8 cellular contexts compared by ENCODE assay signal in genomic region chr11:75576445-75577049, GRCh38. TPM values are rescaled to one million over a fixed set of nuclear protein-coding genes. Genes with fewer than 3 reads are reported as not detected.
DNase-seq lines count a peak whose midpoint lies in the region; ATAC-seq and TF ChIP-seq lines count a peak whose summit lies in the region.

No MANE protein-coding gene starts in this region.

- CTCF ChIA-PET in activated naive CD4-positive, alpha-beta T cell treated with anti-CD3 and anti-CD28 coated beads for 36 hours (lab: Charles Lee) = interaction anchor here (0.6 to 3.2 kb wide), 15 partner anchors 8 to 764 kb away, joined by 3 to 15 read pairs (median 5); partner anchors contain the start of gene SERPINH1

- peaks cover 2% of the 10 kb centered on the region for H3K27me3 Mint-ChIP-seq in activated naive CD4-positive, alpha-beta T cell treated with anti-CD3 and anti-CD28 coated beads for 36 hours (ENCODE audit: low read depth)
- no peaks in the 10 kb centered on the region for H3K27me3 Mint-ChIP-seq in activated T-cell treated with anti-CD3 and anti-CD28 coated beads, Interleukin-2, amount 50 U/mL, for 4 hours (ENCODE audit: low read depth)

- H3K9me3 Mint-ChIP-seq in activated naive CD4-positive, alpha-beta T cell treated with anti-CD3 and anti-CD28 coated beads for 36 hours = no peaks in the 10 kb centered on the region
- no peaks in the 10 kb centered on the region for H3K9me3 Mint-ChIP-seq in activated T-cell treated with anti-CD3 and anti-CD28 coated beads, Interleukin-2, amount 50 U/mL, for 4 hours

- H3K9me3 ChIP-seq in HUES48 (ENCODE audit: control insufficient read depth, insufficient read depth, low read length) = no peaks in the 10 kb centered on the region
- H3K9me3 ChIP-seq in mesodermal cell (ENCODE audit: control insufficient read depth, low read length) = no peaks in the 10 kb centered on the region

- H3K36me3 ChIP-seq in HUES48 (ENCODE audit: control insufficient read depth, insufficient read depth, low read length) = peaks cover 25% of the 10 kb centered on the region
- peaks cover 30% of the 10 kb centered on the region for H3K36me3 ChIP-seq in mesodermal cell (ENCODE audit: control insufficient read depth, insufficient read depth, low read length)

- H3K27ac ChIP-seq in HUES48 (ENCODE audit: low read depth, low read length) (peak overlapping the region; percentile 9), mesodermal cell (ENCODE audit: low read depth, low read length, severe bottlenecking) (peak overlapping the region; percentile 49)

- H3K27me3 ChIP-seq in HUES48 (ENCODE audit: control insufficient read depth, insufficient read depth, low read length) = no peaks in the 10 kb centered on the region

- no peak overlapping the region for H3K4me3 ChIP-seq in GM12865 (ENCODE audit: low read depth, low read length)
- no peak overlapping the region for H3K4me3 ChIP-seq in HUES48 (ENCODE audit: low read depth, low read length)
- H3K4me3 ChIP-seq in astrocyte of the spinal cord (ENCODE audit: low read depth, low read length) = no peak overlapping the region
- no peak overlapping the region for H3K4me3 ChIP-seq in mesodermal cell (ENCODE audit: extremely low read depth, insufficient read depth, low read length, poor library complexity, severe bottlenecking)

- DNase-seq in GM12865 (ENCODE audit: low read depth) (peak; percentile 48), astrocyte of the spinal cord (ENCODE audit: low read depth, low spot score) (peak; percentile 46)
- no peak for DNase-seq in activated naive CD4-positive, alpha-beta T cell treated with anti-CD3 and anti-CD28 coated beads for 36 hours
- no peak for DNase-seq in activated T-cell treated with anti-CD3 and anti-CD28 coated beads, Interleukin-2, amount 50 U/mL, for 4 hours
- DNase-seq in stimulated activated CD4-positive, alpha-beta T cell treated with anti-CD3 and anti-CD28 coated beads, Interleukin-4, amount 100 ng/mL, for 1 hour = no peak

- in situ Hi-C loops in astrocyte of the spinal cord (cut with HindIII; ENCODE audit: low sequenced_read_pairs) = no loop called here

- peaks cover 2% of the 10 kb centered on the region for H3K36me3 Mint-ChIP-seq in activated naive CD4-positive, alpha-beta T cell treated with anti-CD3 and anti-CD28 coated beads for 36 hours (ENCODE audit: low read depth)
- peaks cover 4% of the 10 kb centered on the region for H3K36me3 Mint-ChIP-seq in activated T-cell treated with anti-CD3 and anti-CD28 coated beads, Interleukin-2, amount 50 U/mL, for 4 hours (ENCODE audit: insufficient read depth)

- no peak overlapping the region for H3K4me3 Mint-ChIP-seq in activated naive CD4-positive, alpha-beta T cell treated with anti-CD3 and anti-CD28 coated beads for 36 hours
- H3K4me3 Mint-ChIP-seq in activated T-cell treated with anti-CD3 and anti-CD28 coated beads, Interleukin-2, amount 50 U/mL, for 4 hours = no peak overlapping the region

- intact Hi-C loops in activated naive CD4-positive, alpha-beta T cell treated with anti-CD3 and anti-CD28 coated beads for 36 hours (cut with micrococcal nuclease) = loop anchor here (1.0 to 5.0 kb wide), 3 partner anchors 14 to 129 kb away; partner anchors contain the start of gene SERPINH1

- WGBS in mesodermal cell (ENCODE audit: insufficient coverage in 2 of 2), 2 experiments = 32 to 33% methylated on average over 5 to 6 of the region's 12 CpGs

- TF ChIP-seq CTCF in GM12865 (IDR thresholded peaks at IDR 0.05; ENCODE audit: insufficient read depth, low read depth, low read length, missing control alignments) (no peak), astrocyte of the spinal cord (IDR thresholded peaks at IDR 0.05; ENCODE audit: low read depth, low read length) (no peak)

- H3K4me1 ChIP-seq in HUES48 (ENCODE audit: control insufficient read depth, insufficient read depth, low read length) (no peaks in the 10 kb centered on the region), mesodermal cell (ENCODE audit: control insufficient read depth, insufficient read depth, low read length, poor library complexity, severe bottlenecking) (peaks cover 2% of the 10 kb centered on the region)

- H3K27ac Mint-ChIP-seq in activated naive CD4-positive, alpha-beta T cell treated with anti-CD3 and anti-CD28 coated beads for 36 hours = no peak overlapping the region

- ATAC-seq in HG02938 (IDR thresholded peaks at IDR 0.05; ENCODE audit: unreplicated experiment) = no peak
- no peak for ATAC-seq in activated T-cell treated with anti-CD3 and anti-CD28 coated beads, Interleukin-2, amount 50 U/mL, for 4 hours

- peaks cover 6% of the 10 kb centered on the region for H3K4me1 Mint-ChIP-seq in activated naive CD4-positive, alpha-beta T cell treated with anti-CD3 and anti-CD28 coated beads for 36 hours (ENCODE audit: low read depth)
- peaks cover 9% of the 10 kb centered on the region for H3K4me1 Mint-ChIP-seq in activated T-cell treated with anti-CD3 and anti-CD28 coated beads, Interleukin-2, amount 50 U/mL, for 4 hours (ENCODE audit: low read depth)

- H3K9ac ChIP-seq in HUES48 (ENCODE audit: low read depth, low read length) = no peak overlapping the region

RNA-seq across cellular contexts. Expression of gene SERPINH1, which starts 14.5 kb away (rescaled TPM):
- 1,319 TPM for polyA plus RNA-seq in mesodermal cell (2013, experiment 1 of 2)
- 1,058 TPM for polyA plus RNA-seq in mesodermal cell (2013, experiment 2 of 2)
- total RNA-seq in activated naive CD4-positive, alpha-beta T cell treated with anti-CD3 and anti-CD28 coated beads for 36 hours = 10 to 100 TPM; 13.9 to 15.4 TPM
- 10 to 100 TPM; 17.6 to 19.8 (median 17.8) TPM for total RNA-seq in activated T-cell treated with anti-CD3 and anti-CD28 coated beads, Interleukin-2, amount 50 U/mL, for 4 hours

RNA-seq across cellular contexts. Expression of gene GDPD5, which starts 50.8 kb away (rescaled TPM):
- polyA plus RNA-seq in mesodermal cell (2013, experiment 1 of 2) = 27.2 TPM
- polyA plus RNA-seq in mesodermal cell (2013, experiment 2 of 2) = 15.6 TPM
- 10 to 100 TPM; 13.3 to 13.5 TPM for total RNA-seq in activated naive CD4-positive, alpha-beta T cell treated with anti-CD3 and anti-CD28 coated beads for 36 hours
- 10 to 100 TPM in 1 of 3 donors, 1 to 10 TPM in 2; 5.4 to 10.9 (median 9.8) TPM for total RNA-seq in activated T-cell treated with anti-CD3 and anti-CD28 coated beads, Interleukin-2, amount 50 U/mL, for 4 hours

Comparison
In these comparisons a context has a peak if more than half of its experiments do, and no peak if none do; other contexts are left out.
1. DNase-seq: peak in GM12865 (single experiment) and astrocyte of the spinal cord (single experiment); none in activated naive CD4-positive, alpha-beta T cell treated with anti-CD3 and anti-CD28 coated beads for 36 hours (single experiment), activated T-cell treated with anti-CD3 and anti-CD28 coated beads, Interleukin-2, amount 50 U/mL, for 4 hours (single experiment) and stimulated activated CD4-positive, alpha-beta T cell treated with anti-CD3 and anti-CD28 coated beads, Interleukin-4, amount 100 ng/mL, for 1 hour (single experiment).